In genomic region chr19:55648657-55649578, GRCh38 we compare ENCODE assay signal across 8 cellular contexts. TPM values are rescaled to one million over a fixed set of nuclear protein-coding genes. Genes with fewer than 3 reads are reported as not detected.
DNase-seq lines count a peak whose midpoint lies in the region; ATAC-seq and TF ChIP-seq lines count a peak whose summit lies in the region.

No MANE protein-coding gene starts in this region.

- H3K9me3 Mint-ChIP-seq in activated T-helper 2 cell treated with anti-CD3 and anti-CD28 coated beads, Interferon-gamma antibody, Interleukin-2, Interleukin-4, amounts not matched to agents 10 μg/mL and 5 μg/mL and 100 μg/mL, durations not matched to agents 14 hours and 24 hours and 36 hours: no peaks in the 10 kb centered on the region
- H3K9me3 Mint-ChIP-seq in stimulated activated memory B cell treated with anti-CD40 and anti-IgM and Interleukin-4, amounts not matched to agents 10 μg/mL and 1 μg/mL and 100 μg/mL, for 72 hours: no peaks in the 10 kb centered on the region

- peaks cover 27% of the 10 kb centered on the region for H3K4me1 Mint-ChIP-seq in activated T-helper 2 cell treated with anti-CD3 and anti-CD28 coated beads, Interferon-gamma antibody, Interleukin-2, Interleukin-4, amounts not matched to agents 10 μg/mL and 5 μg/mL and 100 μg/mL, durations not matched to agents 14 hours and 24 hours and 36 hours (ENCODE audit: low read depth)
- peaks cover 63% of the 10 kb centered on the region for H3K4me1 Mint-ChIP-seq in stimulated activated memory B cell treated with anti-CD40 and anti-IgM and Interleukin-4, amounts not matched to agents 10 μg/mL and 1 μg/mL and 100 μg/mL, for 72 hours

- no peak for TF ChIP-seq CTCF in mucosa of descending colon (IDR thresholded peaks at IDR 0.05)

- DNase-seq in activated T-helper 2 cell treated with anti-CD3 and anti-CD28 coated beads, Interferon-gamma antibody, Interleukin-2, Interleukin-4, amounts not matched to agents 10 μg/mL and 5 μg/mL and 100 μg/mL, durations not matched to agents 14 hours and 24 hours and 36 hours (ENCODE audit: low spot score): no peak
- DNase-seq in mucosa of descending colon: no peak
- no peak for DNase-seq in hippocampal formation (lab: John Stamatoyannopoulos, UW)
- DNase-seq in NCI-H1417 (lab: John Stamatoyannopoulos, UW): no peak

- H3K9ac ChIP-seq in HUES48 (ENCODE audit: low read depth, low read length): peak overlapping the region; percentile 56; the same call in 1 of the 2 replicates

- peak overlapping the region; percentile 78 for H3K27ac Mint-ChIP-seq in activated T-helper 2 cell treated with anti-CD3 and anti-CD28 coated beads, Interferon-gamma antibody, Interleukin-2, Interleukin-4, amounts not matched to agents 10 μg/mL and 5 μg/mL and 100 μg/mL, durations not matched to agents 14 hours and 24 hours and 36 hours
- peak overlapping the region; percentile 97 for H3K27ac Mint-ChIP-seq in stimulated activated memory B cell treated with anti-CD40 and anti-IgM and Interleukin-4, amounts not matched to agents 10 μg/mL and 1 μg/mL and 100 μg/mL, for 72 hours

- peaks cover 22% of the 10 kb centered on the region for H3K36me3 ChIP-seq in HUES48 (ENCODE audit: control insufficient read depth, insufficient read depth, low read length)
- H3K36me3 ChIP-seq in mucosa of descending colon (ENCODE audit: low read depth): no peaks in the 10 kb centered on the region

- no peaks in the 10 kb centered on the region for H3K27me3 Mint-ChIP-seq in activated T-helper 2 cell treated with anti-CD3 and anti-CD28 coated beads, Interferon-gamma antibody, Interleukin-2, Interleukin-4, amounts not matched to agents 10 μg/mL and 5 μg/mL and 100 μg/mL, durations not matched to agents 14 hours and 24 hours and 36 hours (ENCODE audit: low read depth)
- H3K27me3 Mint-ChIP-seq in stimulated activated memory B cell treated with anti-CD40 and anti-IgM and Interleukin-4, amounts not matched to agents 10 μg/mL and 1 μg/mL and 100 μg/mL, for 72 hours: no peaks in the 10 kb centered on the region

- H3K4me3 Mint-ChIP-seq in activated T-helper 2 cell treated with anti-CD3 and anti-CD28 coated beads, Interferon-gamma antibody, Interleukin-2, Interleukin-4, amounts not matched to agents 10 μg/mL and 5 μg/mL and 100 μg/mL, durations not matched to agents 14 hours and 24 hours and 36 hours (ENCODE audit: low read depth): peak overlapping the region; percentile 79
- H3K4me3 Mint-ChIP-seq in stimulated activated memory B cell treated with anti-CD40 and anti-IgM and Interleukin-4, amounts not matched to agents 10 μg/mL and 1 μg/mL and 100 μg/mL, for 72 hours: peak overlapping the region; percentile 95

- H3K9me3 ChIP-seq in HUES48 (ENCODE audit: control insufficient read depth, insufficient read depth, low read length): no peaks in the 10 kb centered on the region
- no peaks in the 10 kb centered on the region for H3K9me3 ChIP-seq in iPS-18c (ENCODE audit: control insufficient read depth, insufficient read depth, low read length)
- no peaks in the 10 kb centered on the region for H3K9me3 ChIP-seq in mucosa of descending colon

- H3K27ac ChIP-seq in HUES48 (ENCODE audit: low read depth, low read length): no peak overlapping the region

- no peak for ATAC-seq in stimulated activated memory B cell treated with anti-CD40 and anti-IgM and Interleukin-4, amounts not matched to agents 10 μg/mL and 1 μg/mL and 100 μg/mL, for 72 hours
- ATAC-seq in GM18520 (IDR thresholded peaks at IDR 0.05; ENCODE audit: unreplicated experiment) (no peak), mucosa of descending colon (no peak)

- intact Hi-C loops in activated T-helper 2 cell treated with anti-CD3 and anti-CD28 coated beads, Interferon-gamma antibody, Interleukin-2, Interleukin-4, amounts not matched to agents 10 μg/mL and 5 μg/mL and 100 μg/mL, durations not matched to agents 14 hours and 24 hours and 36 hours (cut with micrococcal nuclease): loop anchor here (10.0 kb wide), 1 partner anchor 394 kb away; the partner anchor contains the start of gene PPP6R1
- intact Hi-C loops in mucosa of descending colon (cut with DNase I, micrococcal nuclease): no loop called here

- H3K36me3 Mint-ChIP-seq in activated T-helper 2 cell treated with anti-CD3 and anti-CD28 coated beads, Interferon-gamma antibody, Interleukin-2, Interleukin-4, amounts not matched to agents 10 μg/mL and 5 μg/mL and 100 μg/mL, durations not matched to agents 14 hours and 24 hours and 36 hours (ENCODE audit: low read depth): peaks cover 35% of the 10 kb centered on the region
- H3K36me3 Mint-ChIP-seq in stimulated activated memory B cell treated with anti-CD40 and anti-IgM and Interleukin-4, amounts not matched to agents 10 μg/mL and 1 μg/mL and 100 μg/mL, for 72 hours: peaks cover 61% of the 10 kb centered on the region

- H3K4me1 ChIP-seq in HUES48 (ENCODE audit: control insufficient read depth, insufficient read depth, low read length): peaks cover 7% of the 10 kb centered on the region
- peaks cover 20% of the 10 kb centered on the region for H3K4me1 ChIP-seq in mucosa of descending colon (ENCODE audit: low read depth)

- H3K4me3 ChIP-seq in HUES48 (ENCODE audit: low read depth, low read length) (peak overlapping the region; percentile 95), iPS-18c (ENCODE audit: insufficient read depth, low read depth, low read length) (peak overlapping the region; percentile 89), mucosa of descending colon (no peak overlapping the region)

- no peaks in the 10 kb centered on the region for H3K27me3 ChIP-seq in HUES48 (ENCODE audit: control insufficient read depth, insufficient read depth, low read length)

RNA-seq across cellular contexts. Expression of gene CCDC106, which starts 0.9 kb away (rescaled TPM):
- 7.2 and 8.1 TPM in 2 replicates for total RNA-seq in activated T-helper 2 cell treated with anti-CD3 and anti-CD28 coated beads, Interferon-gamma antibody, Interleukin-2, Interleukin-4, amounts not matched to agents 10 μg/mL and 5 μg/mL and 100 μg/mL, durations not matched to agents 14 hours and 24 hours and 36 hours
- 10 to 100 TPM in 1 of 3 donors, 1 to 10 TPM in 2; 5.5 to 14.8 (median 6.3) TPM for total RNA-seq in mucosa of descending colon

RNA-seq across cellular contexts. Expression of gene ZNF581, which starts 5.5 kb away (rescaled TPM):
- total RNA-seq in activated T-helper 2 cell treated with anti-CD3 and anti-CD28 coated beads, Interferon-gamma antibody, Interleukin-2, Interleukin-4, amounts not matched to agents 10 μg/mL and 5 μg/mL and 100 μg/mL, durations not matched to agents 14 hours and 24 hours and 36 hours: 26.6 and 27.0 TPM in 2 replicates
- total RNA-seq in mucosa of descending colon: 10 to 100 TPM; 15.2 to 22.5 (median 20.1) TPM

RNA-seq across cellular contexts. Expression of gene U2AF2, which starts 5.9 kb away (rescaled TPM):
- total RNA-seq in activated T-helper 2 cell treated with anti-CD3 and anti-CD28 coated beads, Interferon-gamma antibody, Interleukin-2, Interleukin-4, amounts not matched to agents 10 μg/mL and 5 μg/mL and 100 μg/mL, durations not matched to agents 14 hours and 24 hours and 36 hours: 344 and 351 TPM in 2 replicates
- total RNA-seq in mucosa of descending colon: 100 to 1,000 TPM; 162 to 194 (median 163) TPM

RNA-seq across cellular contexts. Expression of gene ZNF580, which starts 8.1 kb away (rescaled TPM):
- total RNA-seq in activated T-helper 2 cell treated with anti-CD3 and anti-CD28 coated beads, Interferon-gamma antibody, Interleukin-2, Interleukin-4, amounts not matched to agents 10 μg/mL and 5 μg/mL and 100 μg/mL, durations not matched to agents 14 hours and 24 hours and 36 hours: 32.1 and 33.3 TPM in 2 replicates
- 10 to 100 TPM; 29.6 to 46.0 (median 31.6) TPM for total RNA-seq in mucosa of descending colon

RNA-seq across cellular contexts. Expression of gene ZNF784, which starts 24.6 kb away (rescaled TPM):
- total RNA-seq in activated T-helper 2 cell treated with anti-CD3 and anti-CD28 coated beads, Interferon-gamma antibody, Interleukin-2, Interleukin-4, amounts not matched to agents 10 μg/mL and 5 μg/mL and 100 μg/mL, durations not matched to agents 14 hours and 24 hours and 36 hours: 4.3 and 4.9 TPM in 2 replicates
- total RNA-seq in mucosa of descending colon: 10 to 100 TPM in 2 of 3 donors, 1 to 10 TPM in 1; 8.7 to 13.8 (median 10.1) TPM
